1 cellular context compared by ENCODE assay signal in the genomic region with DNA sequence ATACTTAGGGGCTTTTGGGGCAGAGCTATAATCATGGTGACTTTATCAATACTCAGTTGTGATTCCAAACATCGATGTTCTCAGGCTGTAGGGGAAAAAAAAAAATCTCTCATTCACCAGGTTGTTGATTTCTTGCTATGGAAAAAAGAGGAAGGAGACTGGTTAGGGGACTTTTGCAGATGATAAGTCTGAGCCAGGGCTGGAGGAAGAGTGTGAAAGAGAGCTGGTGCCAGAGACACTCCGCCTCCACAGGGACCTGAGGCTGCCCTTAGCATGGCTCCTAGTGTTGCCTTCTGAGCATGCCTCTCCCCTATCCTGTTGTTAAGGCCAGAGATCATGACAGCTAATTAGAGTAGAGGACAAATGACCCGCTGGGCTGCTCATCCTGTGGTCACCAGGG.
TF ChIP-seq lines count a peak whose summit lies in the region.

No MANE protein-coding gene starts in this region.

TF ChIP-seq in K562, 482 proteins besides CTCF, POLR2A, EP300 and RAD21:
- no peak for TF ChIP-seq ETV6 (IDR thresholded peaks at IDR 0.05; ENCODE audit: borderline replicate concordance in 1 of 2, low read depth in 2 of 2, low read length in 1 of 2)
- no peak for TF ChIP-seq ETV6 (CRISPR knock-in tag; IDR thresholded peaks at IDR 0.05; ENCODE audit: borderline replicate concordance)
